In the genomic region with DNA sequence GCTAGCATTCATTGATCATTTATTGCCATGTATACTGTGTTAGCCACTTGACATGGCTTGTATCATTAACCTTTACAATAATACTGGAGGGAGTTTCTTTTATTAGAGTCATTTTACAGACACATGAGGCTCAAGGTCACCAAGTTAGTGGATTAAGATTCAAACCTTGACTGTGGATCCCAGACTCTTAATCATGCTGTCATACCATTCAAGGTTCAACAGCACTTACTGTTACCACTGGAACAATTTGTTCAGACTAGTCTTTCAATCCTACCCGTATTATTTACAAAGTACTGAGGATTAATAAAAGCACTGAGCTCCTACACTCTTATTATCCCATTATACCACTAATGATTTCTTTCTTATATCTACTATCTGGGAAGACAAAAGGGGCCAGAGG, we compare ENCODE assay signal across 10 cellular contexts. TPM values are rescaled to one million over a fixed set of nuclear protein-coding genes. Genes with fewer than 3 reads are reported as not detected.
DNase-seq lines count a peak whose midpoint lies in the region; ATAC-seq and TF ChIP-seq lines count a peak whose summit lies in the region.
"Had no signal": no experiment of that assay in that cellular context is flagged by ENCODE, and none has a peak within 500 bp of the region (broad histone marks: within the 10 kb centered on the region; RNA-seq: fewer than 3 reads in every experiment).

No MANE protein-coding gene starts in this region.

- intact Hi-C loops in ascending aorta (cut with DNase I) (loop anchor here (2.0 to 10.0 kb wide), 5 partner anchors 27 to 749 kb away; partner anchors contain the start of genes B4GALT4, CFAP91 and GSK3B), right lobe of liver (cut with DNase I) (no loop called here), upper lobe of right lung (cut with DNase I) (loop anchor here (10.0 kb wide), 1 partner anchor 81 kb away; the partner anchor contains the start of gene PLA1A), sciatic nerve (cut with DNase I) (no loop called here)

- WGBS in right lobe of liver (ENCODE audit: insufficient coverage, low coverage, low lambda C conversion rate, missing lambda C conversion rate): 43% methylated on average over 1 of the region's 1 CpG

- DNase-seq in activated T-cell treated with anti-CD3 and anti-CD28 coated beads, Interleukin-2, amount 50 U/mL, for 72 hours: no peak
- no peak for DNase-seq in activated T-cell treated with anti-CD3 and anti-CD28 coated beads, Interleukin-2, amount 50 U/mL, for 1 hour
- DNase-seq in ascending aorta (ENCODE audit: low spot score in 2 of 2): no peak
- no peak for DNase-seq in right lobe of liver
- DNase-seq in upper lobe of right lung: no peak
- DNase-seq in NCI-H524 treated with DMSO at 0.1 percent for 48 hours (lab: John Stamatoyannopoulos, UW): no peak
- no peak for DNase-seq in sciatic nerve (ENCODE audit: low spot score)
- no peak for DNase-seq in nucleus accumbens (lab: John Stamatoyannopoulos, UW)
- DNase-seq: islet precursor cell had no signal

- TF ChIP-seq POLR2A in right lobe of liver (IDR thresholded peaks at IDR 0.05): no peak

- H3K4me3 Mint-ChIP-seq in activated T-cell treated with anti-CD3 and anti-CD28 coated beads, Interleukin-2, amount 50 U/mL, for 72 hours: peak overlapping the region; percentile 89 to 93

- TF ChIP-seq CTCF in ascending aorta (IDR thresholded peaks at IDR 0.05) (no peak), right lobe of liver (IDR thresholded peaks at IDR 0.05) (no peak), upper lobe of right lung (IDR thresholded peaks at IDR 0.05) (no peak)

- H3K9me3 ChIP-seq in ascending aorta: no peaks in the 10 kb centered on the region
- H3K9me3 ChIP-seq in right lobe of liver: no peaks in the 10 kb centered on the region
- H3K9me3 ChIP-seq in upper lobe of right lung: no peaks in the 10 kb centered on the region

- H3K4me3 ChIP-seq in ascending aorta (peak overlapping the region; percentile 56 to 80), right lobe of liver (peak overlapping the region; percentile 76 to 81 (median 81)), upper lobe of right lung (peak overlapping the region; percentile 69)

- peaks cover 43% of the 10 kb centered on the region for H3K4me1 Mint-ChIP-seq in activated T-cell treated with anti-CD3 and anti-CD28 coated beads, Interleukin-2, amount 50 U/mL, for 72 hours (ENCODE audit: low read depth)

- no peaks in the 10 kb centered on the region for H3K27me3 Mint-ChIP-seq in activated T-cell treated with anti-CD3 and anti-CD28 coated beads, Interleukin-2, amount 50 U/mL, for 72 hours (ENCODE audit: low read depth)

- H3K27me3 ChIP-seq in ascending aorta (no peaks in the 10 kb centered on the region), right lobe of liver (no peaks in the 10 kb centered on the region), upper lobe of right lung (no peaks in the 10 kb centered on the region)

- H3K36me3 ChIP-seq in ascending aorta: peaks cover 19 to 22% of the 10 kb centered on the region in 2 donors
- peaks cover 0 to 30% (median 6%) of the 10 kb centered on the region in 4 donors for H3K36me3 ChIP-seq in right lobe of liver
- H3K36me3 ChIP-seq in upper lobe of right lung: peaks cover 36% of the 10 kb centered on the region

- H3K27ac ChIP-seq in ascending aorta (peak overlapping the region; percentile 93), right lobe of liver (peak overlapping the region in 2 of 3 donors; percentile 89 to 96), upper lobe of right lung (peak overlapping the region; percentile 95)

- no peaks in the 10 kb centered on the region for H3K9me3 Mint-ChIP-seq in activated T-cell treated with anti-CD3 and anti-CD28 coated beads, Interleukin-2, amount 50 U/mL, for 72 hours

- peaks cover 7 to 11% of the 10 kb centered on the region in 2 donors for H3K36me3 Mint-ChIP-seq in activated T-cell treated with anti-CD3 and anti-CD28 coated beads, Interleukin-2, amount 50 U/mL, for 72 hours (ENCODE audit: insufficient read depth in 2 of 2)

- no peak for ATAC-seq in activated T-cell treated with anti-CD3 and anti-CD28 coated beads, Interleukin-2, amount 50 U/mL, for 72 hours (replicated peaks in 1 of 2)
- ATAC-seq in right lobe of liver: no peak
- ATAC-seq in upper lobe of right lung: no peak
- no peak for ATAC-seq in sciatic nerve

- H3K4me1 ChIP-seq in ascending aorta: peaks cover 3 to 18% of the 10 kb centered on the region in 2 donors
- peaks cover 0 to 10% (median 4%) of the 10 kb centered on the region in 4 donors for H3K4me1 ChIP-seq in right lobe of liver
- H3K4me1 ChIP-seq in upper lobe of right lung: peaks cover 10% of the 10 kb centered on the region

- H3K27ac Mint-ChIP-seq in activated T-cell treated with anti-CD3 and anti-CD28 coated beads, Interleukin-2, amount 50 U/mL, for 72 hours: peak overlapping the region; percentile 97

RNA-seq across cellular contexts. Expression of gene COX17, which starts 1.2 kb away (rescaled TPM):
- 10 to 100 TPM; 58.5 to 63.9 TPM for total RNA-seq in activated T-cell treated with anti-CD3 and anti-CD28 coated beads, Interleukin-2, amount 50 U/mL, for 72 hours
- total RNA-seq in ascending aorta (12.5 TPM), right lobe of liver (10 to 100 TPM; 23.9 to 40.8 (median 33.0) TPM), upper lobe of right lung (48.9 TPM), sciatic nerve (38.8 TPM)

RNA-seq across cellular contexts. Expression of gene POPDC2, which starts 15.6 kb away (rescaled TPM):
- 1 to 10 TPM; 6.6 to 7.2 TPM for total RNA-seq in activated T-cell treated with anti-CD3 and anti-CD28 coated beads, Interleukin-2, amount 50 U/mL, for 72 hours
- total RNA-seq in ascending aorta (4.7 TPM), right lobe of liver (under 1 TPM; 0.43 to 0.92 (median 0.68) TPM), upper lobe of right lung (2.7 TPM), sciatic nerve (4.9 TPM)
- total RNA-seq: NCI-H460 had no signal

RNA-seq across cellular contexts. Expression of gene CFAP91, which starts 26.8 kb away (rescaled TPM):
- under 1 TPM; 0.30 to 0.41 TPM for total RNA-seq in activated T-cell treated with anti-CD3 and anti-CD28 coated beads, Interleukin-2, amount 50 U/mL, for 72 hours
- total RNA-seq in ascending aorta (3.5 TPM), right lobe of liver (1 to 10 TPM in 3 of 6 experiments, under 1 TPM in 3; 0.09 to 5.7 (median 1.1) TPM), upper lobe of right lung (3.7 TPM), sciatic nerve (17.3 TPM)
- total RNA-seq: NCI-H460 had no signal

Comparison
In these comparisons a context has a peak if more than half of its experiments do, and no peak if none do; other contexts are left out.
1. intact Hi-C loops: an anchor here in ascending aorta (2.0 to 10.0 kb wide) and upper lobe of right lung (10.0 kb wide); none called in right lobe of liver and sciatic nerve.